Comparison of ENCODE assay signal across 10 cellular contexts in genomic region chr7:30476401-30477145, GRCh38. TPM values are rescaled to one million over a fixed set of nuclear protein-coding genes. Genes with fewer than 3 reads are reported as not detected.
DNase-seq lines count a peak whose midpoint lies in the region; FAIRE-seq and TF ChIP-seq lines count a peak whose summit lies in the region.
"Had no signal": no experiment of that assay in that cellular context is flagged by ENCODE, and none has a peak within 500 bp of the region (broad histone marks: within the 10 kb centered on the region; RNA-seq: fewer than 3 reads in every experiment).

No MANE protein-coding gene starts in this region.

- no peak for TF ChIP-seq POLR2A in GM12892 (IDR thresholded peaks at IDR 0.05; ENCODE audit: low read depth, low read length)

- no TSS peak for BruUV-seq in OCI-LY7 (replicated peaks; lab: Mats Ljungman, UMichigan)

- TF ChIP-seq CTCF in AG10803 (conservative IDR thresholded peaks at IDR 0.05; ENCODE audit: low read length), result no peak
- no peak for TF ChIP-seq CTCF in DOHH2 (IDR thresholded peaks at IDR 0.05; ENCODE audit: low read depth, low read length, poor library complexity, severe bottlenecking)
- no peak for TF ChIP-seq CTCF in OCI-LY7 (conservative IDR thresholded peaks at IDR 0.05; ENCODE audit: low read length)

- no peaks in the 10 kb centered on the region for H3F3A ChIP-seq in DOHH2 (ENCODE audit: control insufficient read depth, insufficient read depth)

- H3K27me3 ChIP-seq in DOHH2 (ENCODE audit: control insufficient read depth, low read length), result 0 out of 2 replicates have a peak, but pooled peaks cover 3% of the 10 kb centered on the region

- intact Hi-C loops in OCI-LY7 (cut with micrococcal nuclease; ENCODE audit: unreplicated experiment), result no loop called here

- POLR2A ChIA-PET in OCI-LY7 (lab: Charles Lee), result interaction anchor here (1.2 kb wide), 1 partner anchor 12 kb away, joined by 3 read pairs; no protein-coding TSS in a partner anchor

- H3K9me3 ChIP-seq in DOHH2 (ENCODE audit: control insufficient read depth, insufficient read depth, low read length) (no peaks in the 10 kb centered on the region), OCI-LY7 (ENCODE audit: low read length) (no peaks in the 10 kb centered on the region)

- H3K4me1 ChIP-seq in DOHH2 (ENCODE audit: control insufficient read depth, low read length) (peaks cover 69% of the 10 kb centered on the region), OCI-LY7 (ENCODE audit: insufficient read depth, low read length, poor library complexity, severe bottlenecking) (peaks cover 71% of the 10 kb centered on the region)

- H2AFZ ChIP-seq in OCI-LY7 (ENCODE audit: low read length), result no peak overlapping the region

- H3K4me3 ChIP-seq in AG10803 (ENCODE audit: low read length), result no peak overlapping the region
- H3K4me3 ChIP-seq in DOHH2 (ENCODE audit: low read length), result no peak overlapping the region
- no peak overlapping the region for H3K4me3 ChIP-seq in OCI-LY7 (ENCODE audit: low read depth, low read length, poor library complexity, severe bottlenecking)

- FAIRE-seq in GM12892 (lab: Jason Lieb, UNC), result no peak

- H3K79me2 ChIP-seq in DOHH2 (ENCODE audit: control insufficient read depth, low read length) (no peaks in the 10 kb centered on the region), OCI-LY7 (ENCODE audit: insufficient read depth, low read depth, low read length) (no peaks in the 10 kb centered on the region)

- DNase-seq in AG10803 (ENCODE audit: low read depth), result peak; percentile 45
- DNase-seq in OCI-LY7 (ENCODE audit: low spot score), result no peak
- peak; percentile 31 for DNase-seq in left kidney (ENCODE audit: low read depth, low spot score)
- no peak for DNase-seq in OCI-M2 (lab: John Stamatoyannopoulos, UW; ENCODE audit: unreplicated experiment)
- no peak for DNase-seq in stimulated activated CD4-positive, alpha-beta T cell treated with anti-CD3 and anti-CD28 coated beads, Interleukin-2, amount 100 ng/mL, for 24 hours
- no peak for DNase-seq in GM12892 (ENCODE audit: insufficient read length)
- DNase-seq in islet precursor cell, result no peak
- DNase-seq: cortex of kidney, KG1 had no signal

- no peaks in the 10 kb centered on the region for H3K36me3 ChIP-seq in DOHH2 (ENCODE audit: control insufficient read depth, low read length)
- no peaks in the 10 kb centered on the region for H3K36me3 ChIP-seq in OCI-LY7 (ENCODE audit: insufficient read depth, low read length)

- no peaks in the 10 kb centered on the region for H3K9me2 ChIP-seq in DOHH2 (replicated peaks; ENCODE audit: control insufficient read depth, low read length)
- H3K9me2 ChIP-seq in OCI-LY7 (ENCODE audit: insufficient read depth, low read length), result no peaks in the 10 kb centered on the region

- H3K4me2 ChIP-seq in DOHH2 (ENCODE audit: low read length) (peak overlapping the region; percentile 3; the same call in 1 of the 2 replicates), OCI-LY7 (ENCODE audit: low read length) (peak overlapping the region; percentile 40)

- H3K27ac ChIP-seq in DOHH2 (ENCODE audit: low read depth, low read length) (no peak overlapping the region), OCI-LY7 (ENCODE audit: low read depth, low read length, poor library complexity, severe bottlenecking) (no peak overlapping the region)

- CTCF ChIA-PET in OCI-LY7 (lab: Charles Lee; ENCODE audit: unreplicated experiment), result no interaction called here

- no peaks in the 10 kb centered on the region for H4K20me1 ChIP-seq in DOHH2 (ENCODE audit: control insufficient read depth, insufficient read depth, low read depth, low read length)
- no peaks in the 10 kb centered on the region for H4K20me1 ChIP-seq in OCI-LY7 (ENCODE audit: insufficient read depth, low read length)

RNA-seq across cellular contexts. Expression of gene NOD1, which starts 2.0 kb away (rescaled TPM):
- 8.4 and 9.5 TPM in 2 replicates for total RNA-seq in OCI-LY7 (2014; rRNA removed; shearing (Covaris generic))
- total RNA-seq in OCI-LY7 (2022), result 10.3 and 11.9 TPM in 2 replicates
- 5.0 TPM for polyA plus RNA-seq in GM12892 (2012; ENCODE audit: missing spikeins)

RNA-seq across cellular contexts. Expression of gene GGCT, which starts 28.1 kb away (rescaled TPM):
- 70.3 and 81.7 TPM in 2 replicates for total RNA-seq in OCI-LY7 (2014; rRNA removed; shearing (Covaris generic))
- total RNA-seq in OCI-LY7 (2022), result 81.3 and 84.5 TPM in 2 replicates
- 81.7 TPM for polyA plus RNA-seq in GM12892 (2012; ENCODE audit: missing spikeins)

Comparison
In these comparisons a context has a peak if more than half of its experiments do, and no peak if none do; other contexts are left out.
1. DNase-seq: peak in AG10803 (single experiment) and left kidney (single experiment); none in OCI-LY7 (single experiment), OCI-M2 (single experiment), stimulated activated CD4-positive, alpha-beta T cell treated with anti-CD3 and anti-CD28 coated beads, Interleukin-2, amount 100 ng/mL, for 24 hours (0 of 2), GM12892 (single experiment) and islet precursor cell (single experiment).